8 cellular contexts compared by ENCODE assay signal in the genomic region with DNA sequence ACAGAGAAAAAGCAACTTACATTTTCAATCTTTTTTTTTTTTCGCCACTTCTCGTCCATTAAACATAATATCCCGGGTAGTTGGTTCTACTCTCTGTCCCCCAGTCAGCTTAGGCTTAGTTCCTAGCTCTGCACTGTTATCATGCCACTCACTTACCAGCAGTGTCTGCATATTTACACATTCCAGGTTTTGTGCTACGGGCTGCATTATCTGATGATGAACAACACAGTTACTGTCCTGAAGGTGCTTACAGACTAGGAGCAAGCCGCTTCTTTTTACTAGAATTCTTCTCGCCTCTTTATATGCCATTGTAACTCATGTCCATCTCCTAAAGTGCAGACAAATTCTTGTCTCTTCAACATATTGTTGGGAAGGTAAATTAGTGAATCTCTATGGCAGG.
"Had no signal": no experiment of that assay in that cellular context is flagged by ENCODE, and none has a peak within 500 bp of the region (broad histone marks: within the 10 kb centered on the region; RNA-seq: fewer than 3 reads in every experiment).

No MANE protein-coding gene starts in this region.

- ATAC-seq: HCT116, K562 had no signal

- H3K4me3 ChIP-seq: HAP-1, K562 had no signal

- DNase-seq: GOT3, H7, HFFc6, IMR-90 had no signal

- H3K36me3 ChIP-seq: HAP-1 had no signal

- FAIRE-seq: K562 had no signal

- H3K9me3 ChIP-seq: HAP-1 had no signal

- H3K27ac ChIP-seq: HL-60 had no signal
